1 cellular context compared by ENCODE assay signal in the genomic region with DNA sequence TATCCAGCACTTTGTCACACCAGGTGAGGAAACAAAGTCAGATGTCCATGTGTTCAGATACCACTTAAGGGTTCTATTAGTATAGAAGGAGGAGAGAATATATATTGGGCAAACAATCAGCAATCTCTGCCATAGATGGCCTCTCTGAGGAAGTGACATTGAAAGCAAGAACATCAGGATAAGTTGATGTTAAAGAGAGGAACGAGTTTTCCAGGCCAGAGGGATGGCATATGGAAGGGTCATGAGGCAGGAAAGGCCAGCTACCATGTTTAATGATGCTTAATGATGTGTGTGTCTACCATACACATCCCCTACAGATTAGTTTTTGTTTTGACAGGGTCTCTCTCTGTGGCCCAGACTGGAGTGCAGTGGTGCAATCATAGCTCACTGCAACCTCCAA.
TF ChIP-seq lines count a peak whose summit lies in the region.

No MANE protein-coding gene starts in this region.

TF ChIP-seq in GM23338, 12 proteins besides CTCF, POLR2A, EP300 and RAD21 (continued from another document):
- TF ChIP-seq ZNF462 (CRISPR knock-in tag; IDR thresholded peaks at IDR 0.05) (no peak), ZNF114 (CRISPR knock-in tag; IDR thresholded peaks at IDR 0.05) (no peak), EZH2phosphoT487 (IDR thresholded peaks at IDR 0.05; ENCODE audit: unreplicated experiment) (no peak), CREB1 (CRISPR knock-in tag; IDR thresholded peaks at IDR 0.05; ENCODE audit: low read depth) (no peak), POLR2AphosphoS5 (IDR thresholded peaks at IDR 0.05; ENCODE audit: low read depth) (no peak), ZNF331 (CRISPR knock-in tag; IDR thresholded peaks at IDR 0.05; ENCODE audit: low read depth) (no peak), STAT1 (IDR thresholded peaks at IDR 0.05; ENCODE audit: unreplicated experiment) (no peak), NANOG (IDR thresholded peaks at IDR 0.05; ENCODE audit: borderline replicate concordance) (no peak), JUNB (IDR thresholded peaks at IDR 0.05; ENCODE audit: unreplicated experiment) (no peak)
- TF ChIP-seq, protein P1, sequence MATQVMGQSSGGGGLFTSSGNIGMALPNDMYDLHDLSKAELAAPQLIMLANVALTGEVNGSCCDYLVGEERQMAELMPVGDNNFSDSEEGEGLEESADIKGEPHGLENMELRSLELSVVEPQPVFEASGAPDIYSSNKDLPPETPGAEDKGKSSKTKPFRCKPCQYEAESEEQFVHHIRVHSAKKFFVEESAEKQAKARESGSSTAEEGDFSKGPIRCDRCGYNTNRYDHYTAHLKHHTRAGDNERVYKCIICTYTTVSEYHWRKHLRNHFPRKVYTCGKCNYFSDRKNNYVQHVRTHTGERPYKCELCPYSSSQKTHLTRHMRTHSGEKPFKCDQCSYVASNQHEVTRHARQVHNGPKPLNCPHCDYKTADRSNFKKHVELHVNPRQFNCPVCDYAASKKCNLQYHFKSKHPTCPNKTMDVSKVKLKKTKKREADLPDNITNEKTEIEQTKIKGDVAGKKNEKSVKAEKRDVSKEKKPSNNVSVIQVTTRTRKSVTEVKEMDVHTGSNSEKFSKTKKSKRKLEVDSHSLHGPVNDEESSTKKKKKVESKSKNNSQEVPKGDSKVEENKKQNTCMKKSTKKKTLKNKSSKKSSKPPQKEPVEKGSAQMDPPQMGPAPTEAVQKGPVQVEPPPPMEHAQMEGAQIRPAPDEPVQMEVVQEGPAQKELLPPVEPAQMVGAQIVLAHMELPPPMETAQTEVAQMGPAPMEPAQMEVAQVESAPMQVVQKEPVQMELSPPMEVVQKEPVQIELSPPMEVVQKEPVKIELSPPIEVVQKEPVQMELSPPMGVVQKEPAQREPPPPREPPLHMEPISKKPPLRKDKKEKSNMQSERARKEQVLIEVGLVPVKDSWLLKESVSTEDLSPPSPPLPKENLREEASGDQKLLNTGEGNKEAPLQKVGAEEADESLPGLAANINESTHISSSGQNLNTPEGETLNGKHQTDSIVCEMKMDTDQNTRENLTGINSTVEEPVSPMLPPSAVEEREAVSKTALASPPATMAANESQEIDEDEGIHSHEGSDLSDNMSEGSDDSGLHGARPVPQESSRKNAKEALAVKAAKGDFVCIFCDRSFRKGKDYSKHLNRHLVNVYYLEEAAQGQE (IDR thresholded peaks at IDR 0.05; ENCODE audit: unreplicated experiment), result no peak
TF ChIP-seq in GM23338: peak in this region for 0.
